Comparison of ENCODE assay signal across 14 cellular contexts in the genomic region with DNA sequence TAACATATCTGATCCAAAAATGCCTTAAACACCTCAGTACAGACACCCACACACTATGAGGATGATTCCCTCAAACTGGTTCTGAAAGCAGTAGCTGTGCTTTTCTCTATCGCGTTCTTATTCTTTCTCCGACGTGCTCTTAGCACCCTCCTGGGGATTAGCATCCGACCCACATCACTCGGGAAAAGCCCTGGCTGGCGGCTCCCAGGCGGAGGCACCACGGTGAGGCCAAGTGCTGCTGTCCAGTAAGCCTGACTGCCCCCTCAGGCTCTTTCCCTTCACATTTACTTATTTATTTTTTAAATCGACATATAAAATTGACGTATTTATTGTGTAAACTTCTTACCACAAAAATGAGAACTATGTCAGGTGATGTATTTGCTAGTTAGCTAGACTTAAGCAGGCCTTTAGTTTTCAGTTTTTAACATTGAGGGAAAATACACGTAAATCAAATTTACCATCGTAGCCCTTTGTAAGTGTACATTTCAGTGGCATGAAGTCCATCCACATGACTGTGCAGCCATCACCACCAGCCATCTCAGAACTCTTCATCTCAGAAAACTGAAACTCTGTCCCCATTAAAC. TPM values are rescaled to one million over a fixed set of nuclear protein-coding genes. Genes with fewer than 3 reads are reported as not detected.
A peak's percentile ranks its signal among the peaks of the same experiment; 100 is the strongest.
DNase-seq lines count a peak whose midpoint lies in the region; TF ChIP-seq lines count a peak whose summit lies in the region.
"Had no signal": no experiment of that assay in that cellular context is flagged by ENCODE, and none has a peak within 500 bp of the region (broad histone marks: within the 10 kb centered on the region; RNA-seq: fewer than 3 reads in every experiment).

No MANE protein-coding gene starts in this region.

- dilution Hi-C loops in mammary epithelial cell (cut with HindIII; ENCODE audit: low sequenced_read_pairs) = no loop called here

- H3K27me3 ChIP-seq in breast epithelium (no peaks in the 10 kb centered on the region), mammary epithelial cell (ENCODE audit: insufficient read depth, low read length) (no peaks in the 10 kb centered on the region), skeletal muscle tissue (ENCODE audit: control insufficient read depth in 3 of 3, insufficient read depth in 3 of 3, low read length in 3 of 3) (peaks cover 0 to 10% (median 9%) of the 10 kb centered on the region in 3 donors)

- WGBS in mammary epithelial cell (ENCODE audit: low coverage, missing lambda C conversion rate) = 72% methylated on average over 13 of the region's 13 CpGs

- H3K79me2 ChIP-seq in mammary epithelial cell (ENCODE audit: insufficient read depth, low read length) = no peaks in the 10 kb centered on the region

- no peaks in the 10 kb centered on the region for H4K20me1 ChIP-seq in mammary epithelial cell (ENCODE audit: insufficient read depth, low read length)

- no peaks in the 10 kb centered on the region for H3K4me1 ChIP-seq in breast epithelium
- H3K4me1 ChIP-seq in mammary epithelial cell (ENCODE audit: insufficient read depth, low read length) = no peaks in the 10 kb centered on the region
- peaks cover 0 to 5% (median 0%) of the 10 kb centered on the region in 3 donors for H3K4me1 ChIP-seq in skeletal muscle tissue (ENCODE audit: control insufficient read depth in 3 of 3, insufficient read depth in 3 of 3, low read length in 3 of 3)

- H3K36me3 ChIP-seq in breast epithelium = no peaks in the 10 kb centered on the region
- H3K36me3 ChIP-seq in mammary epithelial cell (ENCODE audit: insufficient read depth, low read length) = no peaks in the 10 kb centered on the region
- no peaks in the 10 kb centered on the region for H3K36me3 ChIP-seq in skeletal muscle tissue (ENCODE audit: control insufficient read depth in 3 of 3, insufficient read depth in 3 of 3, low read length in 3 of 3)

- in situ Hi-C loops in mammary epithelial cell (cut with MboI; ENCODE audit: low sequenced_read_pairs in 2 of 2) = no loop called here

- peak overlapping the region; percentile 40 for H2AFZ ChIP-seq in mammary epithelial cell (ENCODE audit: low read depth, low read length)

- DNase-seq in MCF 10A (ENCODE audit: unreplicated experiment) = no peak
- DNase-seq in breast epithelium (ENCODE audit: low spot score in 2 of 2) = no peak
- DNase-seq in LHCN-M2 (ENCODE audit: low read depth) = peak; percentile 58
- DNase-seq in mammary epithelial cell = no peak
- no peak for DNase-seq in stimulated activated CD4-positive, alpha-beta T cell treated with anti-CD3 and anti-CD28 coated beads, Interleukin-2, amount 100 ng/mL, for 24 hours
- DNase-seq in anterior cingulate cortex (lab: John Stamatoyannopoulos, UW) = no peak
- DNase-seq in SW480 (ENCODE audit: low spot score) = no peak
- DNase-seq: activated T-cell treated with anti-CD3 and anti-CD28 coated beads, Interleukin-2, amount 50 U/mL, for 4 hours; NCI-H1694 treated with DMSO at 0.1 percent for 48 hours; occipital lobe; stimulated activated CD4-positive, alpha-beta T cell treated with anti-CD3 and anti-CD28 coated beads, Interleukin-2, amount 100 ng/mL, for 48 hours had no signal

- CTCF ChIA-PET in MCF 10A (lab: Yijun Ruan, JAX) = interaction anchor here (0.6 to 0.7 kb wide), 2 partner anchors 23 to 49 kb away, joined by 4 to 6 read pairs; no protein-coding TSS in a partner anchor
- CTCF ChIA-PET in mammary epithelial cell (lab: Charles Lee; ENCODE audit: low non-redundant PET) = no interaction called here

- H3K27ac ChIP-seq in breast epithelium (no peak overlapping the region), mammary epithelial cell (ENCODE audit: insufficient read depth, low read depth, low read length) (no peak overlapping the region), skeletal muscle tissue (ENCODE audit: low read depth, low read length) (peak overlapping the region; percentile 46)
- H3K27ac ChIP-seq: C4-2B had no signal

- H3K36me3 Mint-ChIP-seq in MCF 10A (ENCODE audit: insufficient read depth, unreplicated experiment) = peaks cover 6% of the 10 kb centered on the region

- TF ChIP-seq POLR2A in breast epithelium (IDR thresholded peaks at IDR 0.05) = no peak

- H3K27me3 Mint-ChIP-seq in MCF 10A (ENCODE audit: insufficient read depth, unreplicated experiment) = peaks cover 2% of the 10 kb centered on the region

- TF ChIP-seq CTCF in MCF 10A (IDR thresholded peaks at IDR 0.05; ENCODE audit: unreplicated experiment) (no peak), breast epithelium (IDR thresholded peaks at IDR 0.05) (no peak), mammary epithelial cell (conservative IDR thresholded peaks at IDR 0.05 in 1 of 2, IDR thresholded peaks at IDR 0.05 in 1 of 2; ENCODE audit: extremely low read depth in 1 of 2, insufficient read depth in 1 of 2, low read depth in 1 of 2, low read length in 2 of 2) (no peak)

- H3K4me3 ChIP-seq in breast epithelium = no peak overlapping the region
- no peak overlapping the region for H3K4me3 ChIP-seq in mammary epithelial cell (replicated peaks in 1 of 3; ENCODE audit: insufficient read depth in 1 of 3, low read depth in 2 of 3, low read length in 3 of 3)
- H3K4me3 ChIP-seq in skeletal muscle tissue (ENCODE audit: low read length in 3 of 3) = peak overlapping the region in 1 of 3 donors; percentile 1

- no peak overlapping the region for H3K4me3 Mint-ChIP-seq in MCF 10A (ENCODE audit: unreplicated experiment)
- H3K4me3 Mint-ChIP-seq: activated T-cell treated with anti-CD3 and anti-CD28 coated beads, Interleukin-2, amount 50 U/mL, for 4 hours; T-helper 1 cell treated with Interleukin-12 subunit alpha and Interleukin-12 subunit beta and Interleukin-4 antibody, amounts not matched to agents 30 μg/mL and 1 μg/mL, for 36 hours had no signal

- POLR2A ChIA-PET in MCF 10A (lab: Yijun Ruan, JAX) = interaction anchor here (0.9 to 1.4 kb wide), 2 partner anchors 26 to 76 kb away, joined by 3 to 4 read pairs; no protein-coding TSS in a partner anchor

- no TSS peak for BruUV-seq in MCF 10A (replicated peaks; lab: Mats Ljungman, UMichigan)
- BruUV-seq in mammary epithelial cell (replicated peaks; lab: Mats Ljungman, UMichigan) = no TSS peak

- H3K9me3 ChIP-seq in breast epithelium (no peaks in the 10 kb centered on the region), mammary epithelial cell (replicated peaks; ENCODE audit: insufficient read depth, low read length) (no peaks in the 10 kb centered on the region), skeletal muscle tissue (ENCODE audit: control insufficient read depth in 3 of 3, low read length in 3 of 3) (no peaks in the 10 kb centered on the region)

- peak overlapping the region; percentile 13 for H3K27ac Mint-ChIP-seq in MCF 10A (ENCODE audit: low read depth, unreplicated experiment)
- H3K27ac Mint-ChIP-seq: T-helper 1 cell treated with Interleukin-12 subunit alpha and Interleukin-12 subunit beta and Interleukin-4 antibody, amounts not matched to agents 30 μg/mL and 1 μg/mL, for 36 hours had no signal

- no peaks in the 10 kb centered on the region for H3K9me3 Mint-ChIP-seq in MCF 10A (ENCODE audit: unreplicated experiment)
- H3K9me3 Mint-ChIP-seq: activated T-cell treated with anti-CD3 and anti-CD28 coated beads, Interleukin-2, amount 50 U/mL, for 4 hours; T-helper 1 cell treated with Interleukin-12 subunit alpha and Interleukin-12 subunit beta and Interleukin-4 antibody, amounts not matched to agents 30 μg/mL and 1 μg/mL, for 36 hours had no signal

- H3K9ac ChIP-seq in mammary epithelial cell (ENCODE audit: insufficient read depth, low read length) (no peak overlapping the region), skeletal muscle tissue (ENCODE audit: low read depth in 1 of 3, low read length in 3 of 3) (peak overlapping the region in 2 of 3 donors; percentile 16 to 34)

- H3K4me2 ChIP-seq in mammary epithelial cell (ENCODE audit: insufficient read depth, low read depth, low read length) = no peak overlapping the region

- peaks cover 5% of the 10 kb centered on the region for H3K4me1 Mint-ChIP-seq in MCF 10A (ENCODE audit: insufficient read depth, unreplicated experiment)

- intact Hi-C loops in MCF 10A (cut with micrococcal nuclease) (no loop called here), breast epithelium (cut with DNase I; ENCODE audit: low total_unique reads) (no loop called here), mammary epithelial cell (cut with micrococcal nuclease) (loop anchor here (5.0 kb wide), 1 partner anchor 73 kb away; a partner anchor contains a TSS)

RNA-seq across cellular contexts. Expression of a gene that starts 19.2 kb away (rescaled TPM):
- total RNA-seq in MCF 10A (2022) = not detected in 2 replicates
- total RNA-seq in breast epithelium = 1 to 10 TPM in 2 of 3 donors, under 1 TPM in 1; 0.96 to 9.2 (median 2.9) TPM
- 13.0 and 16.7 TPM in 2 replicates for total RNA-seq in LHCN-M2 (2014; rRNA removed)
- 19.6 TPM for polyA plus RNA-seq in LHCN-M2 (2012)
- total RNA-seq in mammary epithelial cell = under 1 TPM in 1 of 2 donors, not detected in 1; 0.17 TPM
- polyA plus RNA-seq in mammary epithelial cell = not detected
- not detected for polyA minus RNA-seq in mammary epithelial cell
- total RNA-seq in skeletal muscle tissue = 4.2 TPM
- total RNA-seq: activated T-cell treated with anti-CD3 and anti-CD28 coated beads, Interleukin-2, amount 50 U/mL, for 4 hours had no signal

RNA-seq across cellular contexts. Expression of a gene that starts 56.4 kb away (rescaled TPM):
- total RNA-seq in MCF 10A (2022) (0.37 and 0.83 TPM in 2 replicates), breast epithelium (1 to 10 TPM; 1.3 to 6.2 (median 2.9) TPM), LHCN-M2 (2014; rRNA removed) (22.1 and 30.2 TPM in 2 replicates), mammary epithelial cell (1 to 10 TPM in 1 of 2 donors, under 1 TPM in 1; 0.21 to 1.5 TPM), skeletal muscle tissue (6.8 TPM)
- 6.9 TPM for polyA plus RNA-seq in LHCN-M2 (2012)
- polyA plus RNA-seq in mammary epithelial cell = 0.76 TPM
- polyA minus RNA-seq in mammary epithelial cell = not detected
